In the genomic region with DNA sequence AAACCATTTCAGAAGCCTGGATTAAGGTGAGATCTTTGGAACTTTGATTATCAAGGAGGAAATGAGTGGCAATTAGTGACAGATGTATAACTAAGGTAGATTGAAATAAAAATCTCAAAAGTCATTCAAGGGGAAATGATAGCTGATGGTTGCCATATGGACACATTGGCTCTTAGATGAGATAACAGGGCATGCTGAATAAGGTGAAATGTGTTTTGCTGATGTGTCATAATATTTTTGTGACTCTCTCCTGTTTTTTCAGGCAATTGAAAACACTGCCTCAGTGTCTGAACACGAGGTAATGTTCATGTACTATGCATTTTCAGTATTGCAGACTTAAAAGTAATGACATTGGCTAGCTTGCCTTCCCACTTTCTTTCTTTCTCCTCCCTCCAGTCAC, we compare ENCODE assay signal across 6 cellular contexts. TPM values are rescaled to one million over a fixed set of nuclear protein-coding genes. Genes with fewer than 3 reads are reported as not detected.
A peak's percentile ranks its signal among the peaks of the same experiment; 100 is the strongest.
DNase-seq lines count a peak whose midpoint lies in the region; ATAC-seq, FAIRE-seq and TF ChIP-seq lines count a peak whose summit lies in the region.
"Not testable (repeated sequence)": the region's sequence is repeated elsewhere in the genome, so short reads cannot be mapped to it uniquely, and the experiment has no call there.

No MANE protein-coding gene starts in this region.

- not testable (repeated sequence) for H3K36me3 ChIP-seq in HepG2 (replicated peaks in 1 of 2; ENCODE audit: control insufficient read depth in 1 of 2, insufficient read depth in 2 of 2, low read length in 2 of 2); parathyroid adenoma (ENCODE audit: control insufficient read depth, insufficient read depth, low read length)

- not testable (repeated sequence) for TF ChIP-seq POLR2A in HepG2 (IDR thresholded peaks at IDR 0.05; ENCODE audit: insufficient read depth in 1 of 2, low read depth in 2 of 2, low read length in 2 of 2)

- H3K27ac ChIP-seq in HepG2 (ENCODE audit: extremely low read length, insufficient read depth, low read length), result not testable (repeated sequence)
- H3K27ac ChIP-seq in parathyroid adenoma, result peak overlapping the region; percentile 86

- not testable (repeated sequence) for TF ChIP-seq RAD21 in HepG2 (CRISPR knock-in tag; IDR thresholded peaks at IDR 0.05)

- CTCF ChIA-PET in HepG2 (lab: Yijun Ruan, JAX; ENCODE audit: low intra/inter-chr PET ratio, low total read pairs), result not testable (repeated sequence)

- H3K27me3 ChIP-seq in HepG2 (ENCODE audit: control insufficient read depth in 1 of 2, insufficient read depth in 2 of 2, low read length in 2 of 2); parathyroid adenoma (ENCODE audit: control insufficient read depth, insufficient read depth, low read length): not testable (repeated sequence)

- not testable (repeated sequence) for H4K20me1 ChIP-seq in HepG2 (ENCODE audit: insufficient read depth, low read length)

- TF ChIP-seq CTCF in HepG2 (CRISPR knock-in tag; IDR thresholded peaks at IDR 0.05); parathyroid adenoma (IDR thresholded peaks at IDR 0.05): not testable (repeated sequence)

- not testable (repeated sequence) for H3K9me3 ChIP-seq in HepG2 (ENCODE audit: low read length); parathyroid adenoma (ENCODE audit: control insufficient read depth, low read length)

- H3K4me1 ChIP-seq in HepG2 (ENCODE audit: insufficient read depth, low read length), result not testable (repeated sequence)
- peaks cover 16% of the 10 kb centered on the region for H3K4me1 ChIP-seq in parathyroid adenoma

- intact Hi-C loops in HepG2 (cut with micrococcal nuclease; ENCODE audit: unreplicated experiment), result not testable (repeated sequence)

- H3K79me2 ChIP-seq in HepG2 (ENCODE audit: insufficient read depth, low read length); parathyroid adenoma: not testable (repeated sequence)

- TF ChIP-seq EP300 in HepG2 (IDR thresholded peaks at IDR 0.05; ENCODE audit: low read depth in 2 of 2, low read length in 2 of 2); HepG2 (CRISPR knock-in tag; IDR thresholded peaks at IDR 0.05; ENCODE audit: borderline replicate concordance): not testable (repeated sequence)

- in situ Hi-C loops in G401 (cut with HindIII; ENCODE audit: low sequenced_read_pairs); HepG2 (cut with HindIII; ENCODE audit: extremely low pct_ligation_motif_present, low pct_unique_long_range_greater_than_20kb): not testable (repeated sequence)

- H2AFZ ChIP-seq in HepG2 (ENCODE audit: low read length), result not testable (repeated sequence)
- peak overlapping the region; percentile 69 for H2AFZ ChIP-seq in parathyroid adenoma

- FAIRE-seq in HepG2 (lab: Jason Lieb, UNC), result not testable (repeated sequence)

- not testable (repeated sequence) for H3K4me3 ChIP-seq in HepG2 (replicated peaks in 1 of 3; ENCODE audit: insufficient read depth in 1 of 3, low read depth in 2 of 3, low read length in 3 of 3); parathyroid adenoma (ENCODE audit: low read depth, low read length)

- ATAC-seq in HepG2, result not testable (repeated sequence)

- not testable (repeated sequence) for H3K4me2 ChIP-seq in HepG2 (ENCODE audit: low read depth, low read length); parathyroid adenoma (ENCODE audit: low read length)

- H3K9ac ChIP-seq in HepG2 (ENCODE audit: insufficient read depth, low read depth, low read length); parathyroid adenoma: not testable (repeated sequence)

- POLR2A ChIA-PET in HepG2 (lab: Yijun Ruan, JAX), result not testable (repeated sequence)

- DNase-seq in DMS 273 (lab: John Stamatoyannopoulos, UW; ENCODE audit: unreplicated experiment) (peak; percentile 45), G401 (ENCODE audit: low spot score) (peak; percentile 74), NCI-H524 treated with DMSO at 0.1 percent for 48 hours (lab: John Stamatoyannopoulos, UW) (peak; percentile 24), cerebellar cortex (ENCODE audit: low spot score) (peak; percentile 66)
- not testable (repeated sequence) for DNase-seq in HepG2 (ENCODE audit: low spot score)

- BruUV-seq in HepG2 (replicated peaks; lab: Mats Ljungman, UMichigan), result not testable (repeated sequence)

- 0% methylated on average over 1 of the region's 1 CpG for WGBS in HepG2 (ENCODE audit: low lambda C conversion rate)

TF ChIP-seq in HepG2, 621 proteins besides CTCF, POLR2A, EP300 and RAD21:
- TF ChIP-seq MAFK (conservative IDR thresholded peaks at IDR 0.05 in 1 of 2, IDR thresholded peaks at IDR 0.05 in 1 of 2; ENCODE audit: low read length in 2 of 2) (peak in 1 of 2 experiments; percentile 52; a peak in 3 of 4 replicates), MAFF (IDR thresholded peaks at IDR 0.05; ENCODE audit: low read depth, low read length) (peak; percentile 27; the same call in 1 of the 2 replicates)

RNA-seq across cellular contexts. Expression of gene TAMM41, which starts 13.5 kb away (rescaled TPM):
- 2.2 and 3.7 TPM in 2 replicates for total RNA-seq in G401 (2014; rRNA removed; shearing (Covaris generic))
- 12.2 and 12.4 TPM in 2 replicates for total RNA-seq in HepG2 (2016; rRNA removed; fragmentation: Illumina TruSeq; extraction: Trizol)
- 9.4 and 10.5 TPM in 2 replicates for total RNA-seq in HepG2 (2016; cell fraction: cytosol; rRNA removed; fragmentation: Illumina TruSeq; extraction: Trizol; ENCODE audit: low read depth)
- 12.4 and 13.7 TPM in 2 replicates for total RNA-seq in HepG2 (2016; cell fraction: insoluble cytoplasmic fraction; rRNA removed; fragmentation: Illumina TruSeq; extraction: Trizol)
- total RNA-seq in HepG2 (2016; cell fraction: membrane; rRNA removed; fragmentation: Illumina TruSeq; extraction: Trizol), result 5.0 and 5.2 TPM in 2 replicates
- total RNA-seq in HepG2 (2016; cell fraction: nucleus; rRNA removed; fragmentation: Illumina TruSeq; extraction: Trizol), result 15.9 and 18.9 TPM in 2 replicates
- 9.9 and 11.5 TPM in 2 replicates for polyA plus RNA-seq in HepG2 (2011; rRNA removed)
- polyA plus RNA-seq in HepG2 (2011; cell fraction: cytosol; rRNA removed), result 7.4 and 8.1 TPM in 2 replicates
- polyA plus RNA-seq in HepG2 (2011; cell fraction: nucleus; rRNA removed), result 30.8 and 33.0 TPM in 2 replicates
- 9.2 and 10.5 TPM in 2 replicates for polyA plus RNA-seq in HepG2 (2012)
- 1.5 and 2.1 TPM in 2 replicates for polyA plus RNA-seq in HepG2 (2016; cell fraction: cytosol; fragmentation: Illumina TruSeq; extraction: Trizol; ENCODE audit: low read depth)
- 18.4 and 22.3 TPM in 2 replicates for polyA plus RNA-seq in HepG2 (2016; cell fraction: insoluble cytoplasmic fraction; fragmentation: Illumina TruSeq; extraction: Trizol; ENCODE audit: low read depth)
- 2.8 and 2.9 TPM in 2 replicates for polyA plus RNA-seq in HepG2 (2016; cell fraction: membrane; fragmentation: Illumina TruSeq; extraction: Trizol; ENCODE audit: low read depth)
- polyA plus RNA-seq in HepG2 (2016; cell fraction: nucleus; fragmentation: Illumina TruSeq; extraction: Trizol; ENCODE audit: insufficient read depth, low read depth), result 28.9 and 30.0 TPM in 2 replicates
- 35.1 and 45.0 TPM in 2 replicates for polyA minus RNA-seq in HepG2 (2011; rRNA and poly(A)+ RNA removed; ENCODE audit: low replicate concordance)
- 5.1 and 11.0 TPM in 2 replicates for polyA minus RNA-seq in HepG2 (2011; cell fraction: cytosol; rRNA and poly(A)+ RNA removed)
- polyA minus RNA-seq in HepG2 (2011; cell fraction: nucleus; rRNA and poly(A)+ RNA removed), result 44.5 and 54.1 TPM in 2 replicates
